8 cellular contexts compared by ENCODE assay signal in the genomic region with DNA sequence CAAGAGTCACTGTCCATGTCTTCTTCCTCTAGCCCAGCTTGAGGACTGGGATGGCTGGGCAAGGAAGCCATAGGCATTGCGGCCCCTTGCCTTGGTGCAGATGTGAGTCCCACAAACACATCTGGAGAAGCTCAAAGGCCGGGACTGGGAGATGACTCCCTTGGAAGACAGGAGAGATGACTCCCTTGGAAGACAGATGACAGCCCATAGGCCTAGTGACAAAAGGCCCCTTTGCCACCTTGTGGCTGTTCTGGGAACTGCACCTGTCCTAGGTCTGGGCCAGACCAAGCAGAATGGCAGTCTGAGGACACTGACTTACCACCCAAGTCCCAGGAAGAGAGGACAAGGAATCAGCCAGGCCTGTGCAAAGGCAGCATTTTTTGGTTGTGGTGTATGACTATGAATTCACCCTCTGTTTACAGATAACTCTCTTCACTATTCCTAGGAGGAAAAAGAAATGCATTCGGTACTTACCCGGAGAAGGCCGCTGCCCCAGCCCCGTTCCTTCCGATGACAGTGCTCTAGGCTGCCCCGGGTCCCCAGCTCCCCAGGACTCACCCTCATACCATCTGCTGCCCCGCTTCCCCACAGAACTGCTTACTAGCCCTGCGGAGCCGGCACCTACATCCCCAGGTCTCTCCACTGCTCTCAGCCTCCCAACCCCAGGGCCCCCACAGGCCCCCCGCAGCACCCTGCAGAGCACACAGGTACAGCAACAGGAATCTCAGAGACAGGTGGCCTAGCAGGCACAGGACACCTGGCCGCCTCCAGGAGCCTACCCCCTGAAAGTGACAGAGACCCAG. TPM values are rescaled to one million over a fixed set of nuclear protein-coding genes. Genes with fewer than 3 reads are reported as not detected.
DNase-seq lines count a peak whose midpoint lies in the region; ATAC-seq, FAIRE-seq and TF ChIP-seq lines count a peak whose summit lies in the region.

No MANE protein-coding gene starts in this region.

- peaks cover 48% of the 10 kb centered on the region for H3K4me1 ChIP-seq in HepG2 (ENCODE audit: insufficient read depth, low read length)

- H3K27ac ChIP-seq in HepG2 (ENCODE audit: extremely low read length, insufficient read depth, low read length), result no peak overlapping the region

- WGBS in HepG2 (ENCODE audit: low lambda C conversion rate), result 83% methylated on average over 8 of the region's 13 CpGs

- intact Hi-C loops in HepG2 (cut with micrococcal nuclease; ENCODE audit: unreplicated experiment), result loop anchor here (1.0 kb wide), 1 partner anchor 107 kb away; no protein-coding TSS in a partner anchor

- H3K9me3 ChIP-seq in HepG2 (ENCODE audit: low read length), result no peaks in the 10 kb centered on the region

- no peaks in the 10 kb centered on the region for H3K27me3 ChIP-seq in HepG2 (ENCODE audit: control insufficient read depth in 1 of 2, insufficient read depth in 2 of 2, low read length in 2 of 2)

- TF ChIP-seq CTCF in choroid plexus epithelial cell (conservative IDR thresholded peaks at IDR 0.05; ENCODE audit: low read depth, low read length) (peak; percentile 93), HepG2 (CRISPR knock-in tag; IDR thresholded peaks at IDR 0.05) (peak; percentile 94)

- H3K36me3 ChIP-seq in HepG2 (replicated peaks in 1 of 2; ENCODE audit: control insufficient read depth in 1 of 2, insufficient read depth in 2 of 2, low read length in 2 of 2), result peaks cover 23 to 72% of the 10 kb centered on the region in 2 experiments

- no peak for TF ChIP-seq EP300 in HepG2 (IDR thresholded peaks at IDR 0.05; ENCODE audit: low read depth in 2 of 2, low read length in 2 of 2)
- TF ChIP-seq EP300 in HepG2 (CRISPR knock-in tag; IDR thresholded peaks at IDR 0.05; ENCODE audit: borderline replicate concordance), result no peak

- FAIRE-seq in HepG2 (lab: Jason Lieb, UNC), result peak; percentile 91

- CTCF ChIA-PET in HepG2 (lab: Yijun Ruan, JAX; ENCODE audit: low intra/inter-chr PET ratio, low total read pairs), result interaction anchor here (0.7 to 2.4 kb wide), 5 partner anchors 43 to 119 kb away, joined by 3 to 45 read pairs (median 4); no protein-coding TSS in a partner anchor

- DNase-seq in GM03348 (ENCODE audit: low spot score) (peak; percentile 84), NCI-H2196 treated with DMSO at 0.1 percent for 48 hours (lab: John Stamatoyannopoulos, UW; ENCODE audit: unreplicated experiment) (peak; percentile 15), choroid plexus epithelial cell (ENCODE audit: low read depth) (peak; percentile 72), HepG2 (ENCODE audit: low spot score) (peak; percentile 62)
- peak; percentile 89 for DNase-seq in activated CD4-positive, alpha-beta T cell treated with anti-CD3 and anti-CD28 coated beads for 48 hours
- peak; percentile 54 to 78 (median 72) for DNase-seq in stimulated activated CD4-positive, alpha-beta T cell treated with anti-CD3 and anti-CD28 coated beads, TNF-alpha, amount 100 ng/mL, for 1 hour (ENCODE audit: low read depth in 3 of 3, low spot score in 1 of 3)

- H3K79me2 ChIP-seq in HepG2 (ENCODE audit: insufficient read depth, low read length), result peaks cover 9% of the 10 kb centered on the region

- TF ChIP-seq POLR2A in HepG2 (IDR thresholded peaks at IDR 0.05; ENCODE audit: insufficient read depth in 1 of 2, low read depth in 2 of 2, low read length in 2 of 2), result no peak

- no peak overlapping the region for H3K4me3 ChIP-seq in choroid plexus epithelial cell (ENCODE audit: low read depth, low read length)
- no peak overlapping the region for H3K4me3 ChIP-seq in HepG2 (replicated peaks in 1 of 3; ENCODE audit: insufficient read depth in 1 of 3, low read depth in 2 of 3, low read length in 3 of 3)

- H3K9ac ChIP-seq in HepG2 (ENCODE audit: insufficient read depth, low read depth, low read length), result no peak overlapping the region

- TF ChIP-seq RAD21 in HepG2 (CRISPR knock-in tag; IDR thresholded peaks at IDR 0.05), result peak; percentile 63

- H4K20me1 ChIP-seq in HepG2 (ENCODE audit: insufficient read depth, low read length), result peaks cover 18% of the 10 kb centered on the region

- no peak overlapping the region for H3K4me2 ChIP-seq in HepG2 (ENCODE audit: low read depth, low read length)

- POLR2A ChIA-PET in HepG2 (lab: Yijun Ruan, JAX), result interaction anchor here (0.7 to 2.4 kb wide), 6 partner anchors 30 to 104 kb away, joined by 3 to 7 read pairs (median 3); no protein-coding TSS in a partner anchor

- no peak overlapping the region for H2AFZ ChIP-seq in HepG2 (ENCODE audit: low read length)

- in situ Hi-C loops in HepG2 (cut with HindIII; ENCODE audit: extremely low pct_ligation_motif_present, low pct_unique_long_range_greater_than_20kb), result no loop called here

- ATAC-seq in HG02571 (IDR thresholded peaks at IDR 0.05; ENCODE audit: unreplicated experiment) (peak; percentile 57), HepG2 (peak; percentile 80), GM21619 (IDR thresholded peaks at IDR 0.05; ENCODE audit: unreplicated experiment) (no peak)

- BruUV-seq in HepG2 (replicated peaks; lab: Mats Ljungman, UMichigan), result no TSS peak

TF ChIP-seq in HepG2, 621 proteins besides CTCF, POLR2A, EP300 and RAD21 (continues in another document):
- TF ChIP-seq TEAD3 (CRISPR knock-in tag; optimal IDR thresholded peaks at IDR 0.05; ENCODE audit: borderline replicate concordance) (peak; percentile 22), FOSL2 (CRISPR knock-in tag; IDR thresholded peaks at IDR 0.05) (peak; percentile 17; the same call in 1 of the 2 replicates)
- TF ChIP-seq, protein P1, sequence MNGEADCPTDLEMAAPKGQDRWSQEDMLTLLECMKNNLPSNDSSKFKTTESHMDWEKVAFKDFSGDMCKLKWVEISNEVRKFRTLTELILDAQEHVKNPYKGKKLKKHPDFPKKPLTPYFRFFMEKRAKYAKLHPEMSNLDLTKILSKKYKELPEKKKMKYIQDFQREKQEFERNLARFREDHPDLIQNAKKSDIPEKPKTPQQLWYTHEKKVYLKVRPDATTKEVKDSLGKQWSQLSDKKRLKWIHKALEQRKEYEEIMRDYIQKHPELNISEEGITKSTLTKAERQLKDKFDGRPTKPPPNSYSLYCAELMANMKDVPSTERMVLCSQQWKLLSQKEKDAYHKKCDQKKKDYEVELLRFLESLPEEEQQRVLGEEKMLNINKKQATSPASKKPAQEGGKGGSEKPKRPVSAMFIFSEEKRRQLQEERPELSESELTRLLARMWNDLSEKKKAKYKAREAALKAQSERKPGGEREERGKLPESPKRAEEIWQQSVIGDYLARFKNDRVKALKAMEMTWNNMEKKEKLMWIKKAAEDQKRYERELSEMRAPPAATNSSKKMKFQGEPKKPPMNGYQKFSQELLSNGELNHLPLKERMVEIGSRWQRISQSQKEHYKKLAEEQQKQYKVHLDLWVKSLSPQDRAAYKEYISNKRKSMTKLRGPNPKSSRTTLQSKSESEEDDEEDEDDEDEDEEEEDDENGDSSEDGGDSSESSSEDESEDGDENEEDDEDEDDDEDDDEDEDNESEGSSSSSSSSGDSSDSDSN (CRISPR knock-in tag; IDR thresholded peaks at IDR 0.05), result 0 out of 2 replicates have a peak, but pooled peaks have one; percentile 25

RNA-seq across cellular contexts. Expression of a gene that starts 30.8 kb away (rescaled TPM):
- total RNA-seq in HepG2 (2016; rRNA removed; fragmentation: Illumina TruSeq; extraction: Trizol), result 340 and 507 TPM in 2 replicates
- 137 and 143 TPM in 2 replicates for total RNA-seq in HepG2 (2016; cell fraction: cytosol; rRNA removed; fragmentation: Illumina TruSeq; extraction: Trizol; ENCODE audit: low read depth)
- total RNA-seq in HepG2 (2016; cell fraction: insoluble cytoplasmic fraction; rRNA removed; fragmentation: Illumina TruSeq; extraction: Trizol), result 343 and 521 TPM in 2 replicates
- total RNA-seq in HepG2 (2016; cell fraction: membrane; rRNA removed; fragmentation: Illumina TruSeq; extraction: Trizol), result 93.7 and 100 TPM in 2 replicates
- 151 and 157 TPM in 2 replicates for total RNA-seq in HepG2 (2016; cell fraction: nucleus; rRNA removed; fragmentation: Illumina TruSeq; extraction: Trizol)
- 93.6 and 134 TPM in 2 replicates for polyA plus RNA-seq in HepG2 (2011; rRNA removed)
- polyA plus RNA-seq in HepG2 (2011; cell fraction: cytosol; rRNA removed), result 88.5 and 154 TPM in 2 replicates
- 34.1 and 52.2 TPM in 2 replicates for polyA plus RNA-seq in HepG2 (2011; cell fraction: nucleus; rRNA removed)
- polyA plus RNA-seq in HepG2 (2012), result 309 and 384 TPM in 2 replicates
- polyA plus RNA-seq in HepG2 (2016; cell fraction: cytosol; fragmentation: Illumina TruSeq; extraction: Trizol; ENCODE audit: low read depth), result 114 and 131 TPM in 2 replicates
- 701 and 780 TPM in 2 replicates for polyA plus RNA-seq in HepG2 (2016; cell fraction: insoluble cytoplasmic fraction; fragmentation: Illumina TruSeq; extraction: Trizol; ENCODE audit: low read depth)
- polyA plus RNA-seq in HepG2 (2016; cell fraction: membrane; fragmentation: Illumina TruSeq; extraction: Trizol; ENCODE audit: low read depth), result 95.3 and 99.7 TPM in 2 replicates
- 220 and 238 TPM in 2 replicates for polyA plus RNA-seq in HepG2 (2016; cell fraction: nucleus; fragmentation: Illumina TruSeq; extraction: Trizol; ENCODE audit: insufficient read depth, low read depth)
- 30.3 and 67.0 TPM in 2 replicates for polyA minus RNA-seq in HepG2 (2011; rRNA and poly(A)+ RNA removed; ENCODE audit: low replicate concordance)
- 87.3 and 99.7 TPM in 2 replicates for polyA minus RNA-seq in HepG2 (2011; cell fraction: cytosol; rRNA and poly(A)+ RNA removed)
- 122 and 128 TPM in 2 replicates for polyA minus RNA-seq in HepG2 (2011; cell fraction: nucleus; rRNA and poly(A)+ RNA removed)

RNA-seq across cellular contexts. Expression of a gene that starts 31.5 kb away (rescaled TPM):
- total RNA-seq in HepG2 (2016; rRNA removed; fragmentation: Illumina TruSeq; extraction: Trizol), result 6.8 and 7.9 TPM in 2 replicates
- 5.3 and 5.4 TPM in 2 replicates for total RNA-seq in HepG2 (2016; cell fraction: cytosol; rRNA removed; fragmentation: Illumina TruSeq; extraction: Trizol; ENCODE audit: low read depth)
- 7.1 and 8.8 TPM in 2 replicates for total RNA-seq in HepG2 (2016; cell fraction: insoluble cytoplasmic fraction; rRNA removed; fragmentation: Illumina TruSeq; extraction: Trizol)
- 15.7 and 15.8 TPM in 2 replicates for total RNA-seq in HepG2 (2016; cell fraction: membrane; rRNA removed; fragmentation: Illumina TruSeq; extraction: Trizol)
- 10.0 and 10.9 TPM in 2 replicates for total RNA-seq in HepG2 (2016; cell fraction: nucleus; rRNA removed; fragmentation: Illumina TruSeq; extraction: Trizol)
- polyA plus RNA-seq in HepG2 (2011; rRNA removed), result 6.3 and 9.0 TPM in 2 replicates
- polyA plus RNA-seq in HepG2 (2011; cell fraction: cytosol; rRNA removed), result 4.8 and 5.8 TPM in 2 replicates
- 7.5 and 7.7 TPM in 2 replicates for polyA plus RNA-seq in HepG2 (2011; cell fraction: nucleus; rRNA removed)
- 8.6 and 11.4 TPM in 2 replicates for polyA plus RNA-seq in HepG2 (2012)
- polyA plus RNA-seq in HepG2 (2016; cell fraction: cytosol; fragmentation: Illumina TruSeq; extraction: Trizol; ENCODE audit: low read depth), result 21.6 and 22.8 TPM in 2 replicates
- polyA plus RNA-seq in HepG2 (2016; cell fraction: insoluble cytoplasmic fraction; fragmentation: Illumina TruSeq; extraction: Trizol; ENCODE audit: low read depth), result 21.8 and 29.7 TPM in 2 replicates
- 44.0 and 50.2 TPM in 2 replicates for polyA plus RNA-seq in HepG2 (2016; cell fraction: membrane; fragmentation: Illumina TruSeq; extraction: Trizol; ENCODE audit: low read depth)
- polyA plus RNA-seq in HepG2 (2016; cell fraction: nucleus; fragmentation: Illumina TruSeq; extraction: Trizol; ENCODE audit: insufficient read depth, low read depth), result 25.7 and 28.7 TPM in 2 replicates
- polyA minus RNA-seq in HepG2 (2011; rRNA and poly(A)+ RNA removed; ENCODE audit: low replicate concordance), result 0.19 and 20.5 TPM in 2 replicates
- 3.3 and 5.4 TPM in 2 replicates for polyA minus RNA-seq in HepG2 (2011; cell fraction: cytosol; rRNA and poly(A)+ RNA removed)
- polyA minus RNA-seq in HepG2 (2011; cell fraction: nucleus; rRNA and poly(A)+ RNA removed), result 15.2 and 18.2 TPM in 2 replicates

Comparison
In these comparisons a context has a peak if more than half of its experiments do, and no peak if none do; other contexts are left out.
1. DNase-seq: peak in every context shown above with its lines; median percentile 89 in activated CD4-positive, alpha-beta T cell treated with anti-CD3 and anti-CD28 coated beads for 48 hours; 84 in GM03348; 72 in choroid plexus epithelial cell; 72 in stimulated activated CD4-positive, alpha-beta T cell treated with anti-CD3 and anti-CD28 coated beads, TNF-alpha, amount 100 ng/mL, for 1 hour; 62 in HepG2; 15 in NCI-H2196 treated with DMSO at 0.1 percent for 48 hours.